ENCODE assay signal across 8 cellular contexts in genomic region chr3:115623414-115623868, GRCh38. TPM values are rescaled to one million over a fixed set of nuclear protein-coding genes. Genes with fewer than 3 reads are reported as not detected.
A peak's percentile ranks its signal among the peaks of the same experiment; 100 is the strongest.
DNase-seq lines count a peak whose midpoint lies in the region; ATAC-seq and TF ChIP-seq lines count a peak whose summit lies in the region.

A gene with protein sequence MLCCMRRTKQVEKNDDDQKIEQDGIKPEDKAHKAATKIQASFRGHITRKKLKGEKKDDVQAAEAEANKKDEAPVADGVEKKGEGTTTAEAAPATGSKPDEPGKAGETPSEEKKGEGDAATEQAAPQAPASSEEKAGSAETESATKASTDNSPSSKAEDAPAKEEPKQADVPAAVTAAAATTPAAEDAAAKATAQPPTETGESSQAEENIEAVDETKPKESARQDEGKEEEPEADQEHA (plus strand): TSS chr3:115623510. CDS start chr3:115623690, 180 bp downstream.

- peak within 1 kb of the TSS; percentile 75 for H3K4me3 ChIP-seq in endocrine pancreas (ENCODE audit: control insufficient read depth, insufficient read depth, low read length)
- H3K4me3 ChIP-seq in testis: peak within 1 kb of the TSS; percentile 4 to 12

- WGBS in testis, 2 donors: 2 to 3% methylated on average over 16 of the region's 16 CpGs

- peak; percentile 23 for DNase-seq in H4 (ENCODE audit: low spot score)
- DNase-seq in NCI-H526 (lab: John Stamatoyannopoulos, UW): peak; percentile 11 to 16
- peak; percentile 27 for DNase-seq in medulla oblongata (ENCODE audit: extremely low spot score)
- peak; percentile 37 for DNase-seq in testis
- DNase-seq in NCI-H774 (lab: John Stamatoyannopoulos, UW): no peak

- no peak within 1 kb of the TSS for H3K27ac ChIP-seq in testis

- TF ChIP-seq POLR2A in testis (IDR thresholded peaks at IDR 0.05): no peak

- TF ChIP-seq CTCF in testis (IDR thresholded peaks at IDR 0.05): no peak

- H3K9me3 ChIP-seq in endocrine pancreas (ENCODE audit: control insufficient read depth, low read length) (no peaks in the 10 kb centered on the region), testis (no peaks in the 10 kb centered on the region)

- ATAC-seq in GM18868 (IDR thresholded peaks at IDR 0.05; ENCODE audit: unreplicated experiment) (no peak), GM21717 (IDR thresholded peaks at IDR 0.05; ENCODE audit: unreplicated experiment) (no peak)

- H3K4me1 ChIP-seq in endocrine pancreas (ENCODE audit: control insufficient read depth, insufficient read depth, low read length) (no peaks in the 10 kb centered on the region), testis (no peaks in the 10 kb centered on the region)

- H3K9ac ChIP-seq in endocrine pancreas (ENCODE audit: control insufficient read depth, insufficient read depth, low read length): no peak within 1 kb of the TSS

- H3K27me3 ChIP-seq in endocrine pancreas (ENCODE audit: control insufficient read depth, insufficient read depth, low read length) (no peaks in the 10 kb centered on the region), testis (no peaks in the 10 kb centered on the region)

- intact Hi-C loops in testis (cut with DNase I; ENCODE audit: low total_unique reads): no loop called here

- H3K36me3 ChIP-seq in endocrine pancreas (ENCODE audit: control insufficient read depth, insufficient read depth, low read length): no peaks in the 10 kb centered on the region
- H3K36me3 ChIP-seq in testis (ENCODE audit: low read depth, missing control alignments): no peaks in the 10 kb centered on the region

RNA-seq across cellular contexts. Expression of the gene that starts here (rescaled TPM):
- 0.10 and 1.2 TPM in 2 replicates for total RNA-seq in H4 (2014; rRNA removed; shearing (Covaris generic))
- under 1 TPM; 0.62 to 0.63 TPM for total RNA-seq in testis
- 0.62 TPM for polyA plus RNA-seq in testis (ENCODE audit: insufficient read depth, low read depth, low replicate concordance)

Comparison
In these comparisons a context has a peak if more than half of its experiments do, and no peak if none do; other contexts are left out.
1. Peak in DNase-seq and H3K4me3 ChIP-seq in testis; RNA of the gene not detected or under 1 TPM.